Comparison of ENCODE assay signal across 9 cellular contexts in genomic region chr1:6234502-6235295, GRCh38. TPM values are rescaled to one million over a fixed set of nuclear protein-coding genes. Genes with fewer than 3 reads are reported as not detected.
DNase-seq lines count a peak whose midpoint lies in the region; ATAC-seq and TF ChIP-seq lines count a peak whose summit lies in the region.
"Had no signal": no experiment of that assay in that cellular context is flagged by ENCODE, and none has a peak within 500 bp of the region (broad histone marks: within the 10 kb centered on the region; RNA-seq: fewer than 3 reads in every experiment).

No MANE protein-coding gene starts in this region.

- no peaks in the 10 kb centered on the region for H3K9me3 Mint-ChIP-seq in activated T-helper 17 cell treated with anti-CD3 and anti-CD28 coated beads, Interleukin-2, amount 50 U/mL, for 72 hours

- H3K4me1 ChIP-seq in heart left ventricle, result peaks cover 0 to 38% (median 21%) of the 10 kb centered on the region in 12 donors
- peaks cover 18% of the 10 kb centered on the region; the same call in 1 of the 2 replicates for H3K4me1 ChIP-seq in iPS-20b (ENCODE audit: insufficient read depth, low read length)
- H3K4me1 ChIP-seq in thoracic aorta (ENCODE audit: control insufficient read depth in 1 of 2, low read depth in 2 of 2), result peaks cover 9 to 12% of the 10 kb centered on the region in 2 donors

- H3K27me3 ChIP-seq in heart left ventricle (peaks cover 0 to 7% (median 0%) of the 10 kb centered on the region in 9 donors), iPS-20b (ENCODE audit: insufficient read depth, low read length) (no peaks in the 10 kb centered on the region), thoracic aorta (replicated peaks; ENCODE audit: insufficient read depth) (peaks cover under 1% of the 10 kb centered on the region)

- peaks cover 7% of the 10 kb centered on the region for H3K27me3 Mint-ChIP-seq in activated T-helper 17 cell treated with anti-CD3 and anti-CD28 coated beads, Interleukin-2, amount 50 U/mL, for 72 hours

- H3K27ac ChIP-seq in heart left ventricle, result peak overlapping the region in 9 of 12 donors; percentile 53 to 85 (median 75)
- no peak overlapping the region for H3K27ac ChIP-seq in iPS-20b (ENCODE audit: low read length)
- H3K27ac ChIP-seq in thoracic aorta, result no peak overlapping the region

- H3K9me3 ChIP-seq in heart left ventricle (no peaks in the 10 kb centered on the region), iPS-20b (ENCODE audit: insufficient read depth, low read depth, low read length) (no peaks in the 10 kb centered on the region), thoracic aorta (no peaks in the 10 kb centered on the region)

- TF ChIP-seq CTCF in heart left ventricle (IDR thresholded peaks at IDR 0.05), result no peak
- no peak for TF ChIP-seq CTCF in thoracic aorta (IDR thresholded peaks at IDR 0.05)

- peak overlapping the region; percentile 86 for H3K4me3 Mint-ChIP-seq in activated T-helper 17 cell treated with anti-CD3 and anti-CD28 coated beads, Interleukin-2, amount 50 U/mL, for 72 hours

- TF ChIP-seq POLR2A in heart left ventricle (IDR thresholded peaks at IDR 0.05), result no peak

- WGBS in heart left ventricle, 4 donors, result 35 to 40% (median 37%) methylated on average over 19 to 20 of the region's 20 CpGs

- H3K27ac Mint-ChIP-seq in activated T-helper 17 cell treated with anti-CD3 and anti-CD28 coated beads, Interleukin-2, amount 50 U/mL, for 72 hours, result peak overlapping the region; percentile 73

- H3K4me1 Mint-ChIP-seq in activated T-helper 17 cell treated with anti-CD3 and anti-CD28 coated beads, Interleukin-2, amount 50 U/mL, for 72 hours, result peaks cover 5% of the 10 kb centered on the region

- peaks cover 54% of the 10 kb centered on the region for H3K36me3 Mint-ChIP-seq in activated T-helper 17 cell treated with anti-CD3 and anti-CD28 coated beads, Interleukin-2, amount 50 U/mL, for 72 hours (ENCODE audit: low read depth)

- H3K36me3 ChIP-seq in heart left ventricle, result peaks cover 0 to 47% (median 39%) of the 10 kb centered on the region in 9 donors
- H3K36me3 ChIP-seq in iPS-20b (ENCODE audit: insufficient read depth, low read depth, low read length), result peaks cover 46% of the 10 kb centered on the region
- peaks cover 12% of the 10 kb centered on the region for H3K36me3 ChIP-seq in thoracic aorta

- H3K4me3 ChIP-seq in heart left ventricle (peak overlapping the region; percentile 51 to 95 (median 77)), iPS-20b (ENCODE audit: low read length) (peak overlapping the region; percentile 88), thoracic aorta (peak overlapping the region; percentile 85)

- DNase-seq in heart left ventricle, result no peak
- no peak for DNase-seq in left cardiac atrium
- no peak for DNase-seq in thoracic aorta (ENCODE audit: low spot score)
- no peak for DNase-seq in NCI-H510A (lab: John Stamatoyannopoulos, UW)

- intact Hi-C loops in heart left ventricle (cut with DNase I) (loop anchor here in 4 of 10 donors (1.0 to 5.0 kb wide), 3 partner anchors 29 to 37 kb away; partner anchors contain the start of gene RPL22 (in 2 of the 4)), left cardiac atrium (cut with DNase I) (loop anchor here in 1 of 2 donors (5.0 kb wide), 1 partner anchor 37 kb away; the partner anchor contains the start of gene RPL22)

- ATAC-seq in heart left ventricle (no peak), left cardiac atrium (no peak), thoracic aorta (ENCODE audit: insufficient number of reproducible peaks, low FRiP score, low read depth) (no peak), HG02678 (IDR thresholded peaks at IDR 0.05; ENCODE audit: unreplicated experiment) (no peak), GM18861 (IDR thresholded peaks at IDR 0.05; ENCODE audit: unreplicated experiment) (no peak)
- no peak for ATAC-seq in activated T-helper 17 cell treated with anti-CD3 and anti-CD28 coated beads, Interleukin-2, amount 50 U/mL, for 72 hours (replicated peaks)

- H3K9ac ChIP-seq in iPS-20b (ENCODE audit: low read depth, low read length), result peak overlapping the region; percentile 94

RNA-seq across cellular contexts. Expression of gene ICMT, which starts 1.1 kb away (rescaled TPM):
- total RNA-seq in heart left ventricle (100 to 1,000 TPM in 2 of 9 donors, 10 to 100 TPM in 7; 48.7 to 102 (median 64.1) TPM), left cardiac atrium (10 to 100 TPM; 56.9 to 61.1 TPM), thoracic aorta (10 to 100 TPM; 65.3 to 90.0 TPM)
- polyA plus RNA-seq in heart left ventricle, result 10 to 100 TPM; 26.8 to 61.6 TPM
- 10 to 100 TPM; 26.7 to 62.4 TPM for total RNA-seq in activated T-helper 17 cell treated with anti-CD3 and anti-CD28 coated beads, Interleukin-2, amount 50 U/mL, for 72 hours

RNA-seq across cellular contexts. Expression of gene HES3, which starts 9.3 kb away (rescaled TPM):
- total RNA-seq in heart left ventricle, result not detected
- not detected for polyA plus RNA-seq in heart left ventricle
- not detected for total RNA-seq in left cardiac atrium
- not detected for total RNA-seq in activated T-helper 17 cell treated with anti-CD3 and anti-CD28 coated beads, Interleukin-2, amount 50 U/mL, for 72 hours
- total RNA-seq in thoracic aorta, result not detected
- total RNA-seq: pulmonary artery endothelial cell had no signal

RNA-seq across cellular contexts. Expression of gene GPR153, which starts 26.2 kb away (rescaled TPM):
- total RNA-seq in heart left ventricle, result 10 to 100 TPM in 1 of 9 donors, 1 to 10 TPM in 8; 2.7 to 30.0 (median 4.8) TPM
- polyA plus RNA-seq in heart left ventricle, result 1 to 10 TPM; 2.7 to 4.7 TPM
- total RNA-seq in left cardiac atrium, result 10 to 100 TPM in 1 of 2 donors, 1 to 10 TPM in 1; 9.7 to 10.5 TPM
- under 1 TPM; 0.39 to 0.40 TPM for total RNA-seq in activated T-helper 17 cell treated with anti-CD3 and anti-CD28 coated beads, Interleukin-2, amount 50 U/mL, for 72 hours
- 1 to 10 TPM; 4.6 to 4.7 TPM for total RNA-seq in thoracic aorta

RNA-seq across cellular contexts. Expression of gene RNF207, which starts 28.8 kb away (rescaled TPM):
- total RNA-seq in heart left ventricle, result 100 to 1,000 TPM in 1 of 9 donors, 10 to 100 TPM in 8; 27.0 to 126 (median 58.2) TPM
- 10 to 100 TPM; 10.6 to 88.6 TPM for polyA plus RNA-seq in heart left ventricle
- 10 to 100 TPM; 35.8 to 38.3 TPM for total RNA-seq in left cardiac atrium
- 10 to 100 TPM; 20.1 to 21.9 TPM for total RNA-seq in activated T-helper 17 cell treated with anti-CD3 and anti-CD28 coated beads, Interleukin-2, amount 50 U/mL, for 72 hours
- total RNA-seq in thoracic aorta, result 10 to 100 TPM; 30.5 to 50.1 TPM

RNA-seq across cellular contexts. Expression of gene RPL22, which starts 35.3 kb away (rescaled TPM):
- total RNA-seq in heart left ventricle (100 to 1,000 TPM in 7 of 9 donors, 10 to 100 TPM in 2; 63.6 to 343 (median 241) TPM), left cardiac atrium (100 to 1,000 TPM; 264 to 275 TPM), thoracic aorta (100 to 1,000 TPM in 1 of 2 donors, 10 to 100 TPM in 1; 80.4 to 130 TPM)
- 100 to 1,000 TPM; 198 to 353 TPM for polyA plus RNA-seq in heart left ventricle
- 100 to 1,000 TPM; 437 to 506 TPM for total RNA-seq in activated T-helper 17 cell treated with anti-CD3 and anti-CD28 coated beads, Interleukin-2, amount 50 U/mL, for 72 hours

Comparison
In these comparisons a context has a peak if more than half of its experiments do, and no peak if none do; other contexts are left out.
1. H3K27ac ChIP-seq: peak in heart left ventricle (9 of 12); none in iPS-20b (single experiment) and thoracic aorta (0 of 2).
2. Peak in every context shown above with its lines, with median percentiles within 50 percentile points of each other: H3K4me3 ChIP-seq.